ENCODE assay signal across 15 cellular contexts in genomic region chr1:173507847-173508209, GRCh38. TPM values are rescaled to one million over a fixed set of nuclear protein-coding genes. Genes with fewer than 3 reads are reported as not detected.
DNase-seq lines count a peak whose midpoint lies in the region; ATAC-seq and TF ChIP-seq lines count a peak whose summit lies in the region.
"Had no signal": no experiment of that assay in that cellular context is flagged by ENCODE, and none has a peak within 500 bp of the region (broad histone marks: within the 10 kb centered on the region; RNA-seq: fewer than 3 reads in every experiment).

No MANE protein-coding gene starts in this region.

- H3K9me3 Mint-ChIP-seq in osteocyte (ENCODE audit: unreplicated experiment), result no peaks in the 10 kb centered on the region

- H4K20me1 ChIP-seq in PC-9 (ENCODE audit: insufficient read depth) (no peaks in the 10 kb centered on the region), OCI-LY7 (ENCODE audit: insufficient read depth, low read length) (no peaks in the 10 kb centered on the region)

- peak; percentile 25 for ATAC-seq in foreskin keratinocyte
- no peak for ATAC-seq in aorta (ENCODE audit: low FRiP score)
- no peak for ATAC-seq in left ventricle myocardium superior
- ATAC-seq: heart right ventricle had no signal

- POLR2A ChIA-PET in PC-9 (lab: Charles Lee; ENCODE audit: unreplicated experiment) (interaction anchor here (0.6 to 0.7 kb wide), 3 partner anchors 18 to 214 kb away, joined by 3 to 5 read pairs (median 3); no protein-coding TSS in a partner anchor), OCI-LY7 (lab: Charles Lee) (no interaction called here)

- H3K27me3 Mint-ChIP-seq in osteocyte (ENCODE audit: unreplicated experiment), result peaks cover 9% of the 10 kb centered on the region

- WGBS in aorta, 2 donors, result 46 to 56% methylated on average over 3 of the region's 3 CpGs

- H3K36me3 ChIP-seq in PC-9 (ENCODE audit: low read depth) (no peaks in the 10 kb centered on the region), OCI-LY7 (ENCODE audit: insufficient read depth, low read length) (no peaks in the 10 kb centered on the region), aorta (ENCODE audit: control insufficient read depth in 1 of 2, insufficient read depth in 2 of 2, low read length in 1 of 2) (no peaks in the 10 kb centered on the region)
- H3K36me3 ChIP-seq: heart right ventricle, SJSA1 had no signal

- peaks cover 23% of the 10 kb centered on the region for H3F3A ChIP-seq in PC-9 (ENCODE audit: insufficient read depth, low read depth)

- H3K4me1 Mint-ChIP-seq in osteocyte (ENCODE audit: unreplicated experiment), result peaks cover 10% of the 10 kb centered on the region

- H3K79me2 ChIP-seq in PC-9 (ENCODE audit: low read depth) (no peaks in the 10 kb centered on the region), OCI-LY7 (ENCODE audit: insufficient read depth, low read depth, low read length) (no peaks in the 10 kb centered on the region)

- H3K9me3 ChIP-seq in PC-9 (ENCODE audit: insufficient read depth, low read depth) (no peaks in the 10 kb centered on the region), OCI-LY7 (ENCODE audit: low read length) (no peaks in the 10 kb centered on the region), aorta (ENCODE audit: control insufficient read depth, low read length) (no peaks in the 10 kb centered on the region)
- H3K9me3 ChIP-seq: SJSA1 had no signal

- peak overlapping the region; percentile 20 for H3K27ac Mint-ChIP-seq in osteocyte (ENCODE audit: unreplicated experiment)

- H3K27ac ChIP-seq in PC-9 (peak overlapping the region; percentile 84), foreskin keratinocyte (no peak overlapping the region), OCI-LY7 (ENCODE audit: low read depth, low read length, poor library complexity, severe bottlenecking) (no peak overlapping the region), aorta (ENCODE audit: low read depth in 1 of 2, low read length in 2 of 2) (no peak overlapping the region)
- H3K27ac ChIP-seq: heart right ventricle, SJSA1 had no signal

- H3K27me3 ChIP-seq in PC-9 (ENCODE audit: insufficient read depth, low read depth) (no peaks in the 10 kb centered on the region), foreskin keratinocyte (peaks cover 6% of the 10 kb centered on the region), aorta (ENCODE audit: control insufficient read depth in 1 of 2, insufficient read depth in 2 of 2, low read length in 1 of 2) (peaks cover 0 to 1% of the 10 kb centered on the region in 2 donors)
- H3K27me3 ChIP-seq: heart right ventricle, SJSA1 had no signal

- H3K4me1 ChIP-seq in PC-9 (replicated peaks; ENCODE audit: insufficient read depth) (peaks cover 36% of the 10 kb centered on the region), foreskin keratinocyte (no peaks in the 10 kb centered on the region), OCI-LY7 (ENCODE audit: insufficient read depth, low read length, poor library complexity, severe bottlenecking) (no peaks in the 10 kb centered on the region), aorta (ENCODE audit: control insufficient read depth in 1 of 2, insufficient read depth in 2 of 2, low read length in 2 of 2) (no peaks in the 10 kb centered on the region)
- H3K4me1 ChIP-seq: SJSA1 had no signal

- no peaks in the 10 kb centered on the region for H3K36me3 Mint-ChIP-seq in osteocyte (ENCODE audit: unreplicated experiment)

- peak; percentile 51 for DNase-seq in ELR (ENCODE audit: low read depth)
- DNase-seq in PC-9, result peak; percentile 38 to 83
- DNase-seq in foreskin keratinocyte, result no peak
- DNase-seq in osteocyte (ENCODE audit: extremely low spot score, unreplicated experiment), result no peak
- no peak for DNase-seq in OCI-LY7 (ENCODE audit: low spot score)
- DNase-seq in mucosa of gallbladder (ENCODE audit: low spot score), result no peak
- no peak for DNase-seq in aorta
- DNase-seq in left ventricle myocardium superior, result no peak
- DNase-seq: activated CD4-positive, CD25-positive, alpha-beta regulatory T cell; activated T-cell treated with anti-CD3 and anti-CD28 coated beads, Interleukin-2, amount 50 U/mL, for 1 hour; effector CD8-positive, alpha-beta T cell; heart right ventricle; NCI-H1092; NCI-H510A treated with DMSO at 0.1 percent for 48 hours had no signal

- H3K4me3 ChIP-seq in PC-9 (peak overlapping the region; percentile 25; the same call in 1 of the 2 replicates), OCI-LY7 (ENCODE audit: low read depth, low read length, poor library complexity, severe bottlenecking) (no peak overlapping the region), aorta (ENCODE audit: low read length in 2 of 2) (no peak overlapping the region)
- H3K4me3 ChIP-seq: heart right ventricle, SJSA1 had no signal

- CTCF ChIA-PET in PC-9 (lab: Charles Lee) (interaction anchor here (0.7 kb wide), 1 partner anchor 78 kb away, joined by 3 read pairs; no protein-coding TSS in a partner anchor), OCI-LY7 (lab: Charles Lee; ENCODE audit: unreplicated experiment) (no interaction called here)

- H2AFZ ChIP-seq in PC-9 (no peak overlapping the region), OCI-LY7 (ENCODE audit: low read length) (no peak overlapping the region)

- TF ChIP-seq CTCF in PC-9 (conservative IDR thresholded peaks at IDR 0.05) (no peak), foreskin keratinocyte (conservative IDR thresholded peaks at IDR 0.05) (no peak), osteocyte (IDR thresholded peaks at IDR 0.05) (no peak), OCI-LY7 (conservative IDR thresholded peaks at IDR 0.05; ENCODE audit: low read length) (no peak)

- intact Hi-C loops in PC-9 (cut with micrococcal nuclease; ENCODE audit: unreplicated experiment) (loop anchor here (10.0 kb wide), 1 partner anchor 207 kb away; the partner anchor contains the start of gene KLHL20), OCI-LY7 (cut with micrococcal nuclease; ENCODE audit: unreplicated experiment) (no loop called here), aorta (cut with DNase I) (no loop called here), left ventricle myocardium superior (cut with micrococcal nuclease) (no loop called here)

- no peak overlapping the region for H3K4me3 Mint-ChIP-seq in osteocyte (ENCODE audit: unreplicated experiment)

- no peaks in the 10 kb centered on the region for H3K9me2 ChIP-seq in PC-9 (ENCODE audit: insufficient read depth)
- H3K9me2 ChIP-seq in OCI-LY7 (ENCODE audit: insufficient read depth, low read length), result no peaks in the 10 kb centered on the region

- H3K4me2 ChIP-seq in PC-9 (peak overlapping the region; percentile 75), OCI-LY7 (ENCODE audit: low read length) (no peak overlapping the region)

- no TSS peak for BruUV-seq in PC-9 (replicated peaks; lab: Mats Ljungman, UMichigan)
- no TSS peak for BruUV-seq in OCI-LY7 (replicated peaks; lab: Mats Ljungman, UMichigan)

RNA-seq across cellular contexts. Expression of gene PRDX6, which starts 30.7 kb away (rescaled TPM):
- total RNA-seq in PC-9 (2021) (376 and 421 TPM in 2 replicates), foreskin keratinocyte (162 and 163 TPM in 2 replicates), osteocyte (146 and 148 TPM in 2 replicates), OCI-LY7 (2022) (144 and 148 TPM in 2 replicates), mucosa of gallbladder (146 TPM), aorta (100 to 1,000 TPM; 130 to 170 TPM), left ventricle myocardium superior (529 TPM)
- polyA plus RNA-seq in foreskin keratinocyte (233 and 268 TPM in 2 replicates), aorta (100 to 1,000 TPM; 133 to 205 TPM)
- 87.4 and 109 TPM in 2 replicates for total RNA-seq in OCI-LY7 (2014; rRNA removed; shearing (Covaris generic))

Comparison
In these comparisons a context has a peak if more than half of its experiments do, and no peak if none do; other contexts are left out.
1. DNase-seq: peak in ELR (single experiment) and PC-9 (2 of 2); none in foreskin keratinocyte (0 of 2), osteocyte (single experiment), OCI-LY7 (single experiment), mucosa of gallbladder (single experiment), aorta (0 of 2) and left ventricle myocardium superior (single experiment).